1 cellular context compared by ENCODE assay signal in the genomic region with DNA sequence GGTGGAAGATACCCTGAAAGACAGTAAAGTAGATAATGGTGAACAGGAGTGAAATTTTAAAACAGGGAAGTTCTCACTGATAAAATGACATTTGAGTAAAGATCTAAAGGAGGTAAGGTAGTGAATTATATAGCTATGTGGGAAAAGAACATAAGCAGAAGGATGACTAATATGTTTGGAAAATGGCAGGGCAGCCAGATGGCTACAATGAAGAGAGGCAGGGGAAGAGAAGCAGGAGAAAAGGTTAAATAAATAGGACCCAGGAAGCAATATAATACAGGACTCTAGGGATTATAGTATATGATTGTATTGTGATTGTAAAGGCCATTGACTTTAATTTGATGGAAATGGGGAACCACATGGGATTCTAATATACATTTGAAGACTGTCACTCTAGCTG.
TF ChIP-seq lines count a peak whose summit lies in the region.

No MANE protein-coding gene starts in this region.

TF ChIP-seq in GM12878, 131 proteins besides CTCF, POLR2A, EP300 and RAD21 (continued from another document):
- TF ChIP-seq, protein P1, sequence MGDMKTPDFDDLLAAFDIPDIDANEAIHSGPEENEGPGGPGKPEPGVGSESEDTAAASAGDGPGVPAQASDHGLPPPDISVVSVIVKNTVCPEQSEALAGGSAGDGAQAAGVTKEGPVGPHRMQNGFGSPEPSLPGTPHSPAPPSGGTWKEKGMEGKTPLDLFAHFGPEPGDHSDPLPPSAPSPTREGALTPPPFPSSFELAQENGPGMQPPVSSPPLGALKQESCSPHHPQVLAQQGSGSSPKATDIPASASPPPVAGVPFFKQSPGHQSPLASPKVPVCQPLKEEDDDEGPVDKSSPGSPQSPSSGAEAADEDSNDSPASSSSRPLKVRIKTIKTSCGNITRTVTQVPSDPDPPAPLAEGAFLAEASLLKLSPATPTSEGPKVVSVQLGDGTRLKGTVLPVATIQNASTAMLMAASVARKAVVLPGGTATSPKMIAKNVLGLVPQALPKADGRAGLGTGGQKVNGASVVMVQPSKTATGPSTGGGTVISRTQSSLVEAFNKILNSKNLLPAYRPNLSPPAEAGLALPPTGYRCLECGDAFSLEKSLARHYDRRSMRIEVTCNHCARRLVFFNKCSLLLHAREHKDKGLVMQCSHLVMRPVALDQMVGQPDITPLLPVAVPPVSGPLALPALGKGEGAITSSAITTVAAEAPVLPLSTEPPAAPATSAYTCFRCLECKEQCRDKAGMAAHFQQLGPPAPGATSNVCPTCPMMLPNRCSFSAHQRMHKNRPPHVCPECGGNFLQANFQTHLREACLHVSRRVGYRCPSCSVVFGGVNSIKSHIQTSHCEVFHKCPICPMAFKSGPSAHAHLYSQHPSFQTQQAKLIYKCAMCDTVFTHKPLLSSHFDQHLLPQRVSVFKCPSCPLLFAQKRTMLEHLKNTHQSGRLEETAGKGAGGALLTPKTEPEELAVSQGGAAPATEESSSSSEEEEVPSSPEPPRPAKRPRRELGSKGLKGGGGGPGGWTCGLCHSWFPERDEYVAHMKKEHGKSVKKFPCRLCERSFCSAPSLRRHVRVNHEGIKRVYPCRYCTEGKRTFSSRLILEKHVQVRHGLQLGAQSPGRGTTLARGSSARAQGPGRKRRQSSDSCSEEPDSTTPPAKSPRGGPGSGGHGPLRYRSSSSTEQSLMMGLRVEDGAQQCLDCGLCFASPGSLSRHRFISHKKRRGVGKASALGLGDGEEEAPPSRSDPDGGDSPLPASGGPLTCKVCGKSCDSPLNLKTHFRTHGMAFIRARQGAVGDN (IDR thresholded peaks at IDR 0.05), result no peak
- TF ChIP-seq NR2F1 (conservative IDR thresholded peaks at IDR 0.05) (no peak), TAF1 (IDR thresholded peaks at IDR 0.05; ENCODE audit: borderline replicate concordance, low read depth, low read length) (no peak), WRNIP1 (IDR thresholded peaks at IDR 0.05; ENCODE audit: borderline replicate concordance, low read depth, low read length) (no peak), HDGF (IDR thresholded peaks at IDR 0.05) (no peak)
- TF ChIP-seq, protein P2, sequence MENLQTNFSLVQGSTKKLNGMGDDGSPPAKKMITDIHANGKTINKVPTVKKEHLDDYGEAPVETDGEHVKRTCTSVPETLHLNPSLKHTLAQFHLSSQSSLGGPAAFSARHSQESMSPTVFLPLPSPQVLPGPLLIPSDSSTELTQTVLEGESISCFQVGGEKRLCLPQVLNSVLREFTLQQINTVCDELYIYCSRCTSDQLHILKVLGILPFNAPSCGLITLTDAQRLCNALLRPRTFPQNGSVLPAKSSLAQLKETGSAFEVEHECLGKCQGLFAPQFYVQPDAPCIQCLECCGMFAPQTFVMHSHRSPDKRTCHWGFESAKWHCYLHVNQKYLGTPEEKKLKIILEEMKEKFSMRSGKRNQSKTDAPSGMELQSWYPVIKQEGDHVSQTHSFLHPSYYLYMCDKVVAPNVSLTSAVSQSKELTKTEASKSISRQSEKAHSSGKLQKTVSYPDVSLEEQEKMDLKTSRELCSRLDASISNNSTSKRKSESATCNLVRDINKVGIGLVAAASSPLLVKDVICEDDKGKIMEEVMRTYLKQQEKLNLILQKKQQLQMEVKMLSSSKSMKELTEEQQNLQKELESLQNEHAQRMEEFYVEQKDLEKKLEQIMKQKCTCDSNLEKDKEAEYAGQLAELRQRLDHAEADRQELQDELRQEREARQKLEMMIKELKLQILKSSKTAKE (IDR thresholded peaks at IDR 0.05; ENCODE audit: low read depth, poor library complexity, severe bottlenecking), result no peak
